8 cellular contexts compared by ENCODE assay signal in the genomic region with DNA sequence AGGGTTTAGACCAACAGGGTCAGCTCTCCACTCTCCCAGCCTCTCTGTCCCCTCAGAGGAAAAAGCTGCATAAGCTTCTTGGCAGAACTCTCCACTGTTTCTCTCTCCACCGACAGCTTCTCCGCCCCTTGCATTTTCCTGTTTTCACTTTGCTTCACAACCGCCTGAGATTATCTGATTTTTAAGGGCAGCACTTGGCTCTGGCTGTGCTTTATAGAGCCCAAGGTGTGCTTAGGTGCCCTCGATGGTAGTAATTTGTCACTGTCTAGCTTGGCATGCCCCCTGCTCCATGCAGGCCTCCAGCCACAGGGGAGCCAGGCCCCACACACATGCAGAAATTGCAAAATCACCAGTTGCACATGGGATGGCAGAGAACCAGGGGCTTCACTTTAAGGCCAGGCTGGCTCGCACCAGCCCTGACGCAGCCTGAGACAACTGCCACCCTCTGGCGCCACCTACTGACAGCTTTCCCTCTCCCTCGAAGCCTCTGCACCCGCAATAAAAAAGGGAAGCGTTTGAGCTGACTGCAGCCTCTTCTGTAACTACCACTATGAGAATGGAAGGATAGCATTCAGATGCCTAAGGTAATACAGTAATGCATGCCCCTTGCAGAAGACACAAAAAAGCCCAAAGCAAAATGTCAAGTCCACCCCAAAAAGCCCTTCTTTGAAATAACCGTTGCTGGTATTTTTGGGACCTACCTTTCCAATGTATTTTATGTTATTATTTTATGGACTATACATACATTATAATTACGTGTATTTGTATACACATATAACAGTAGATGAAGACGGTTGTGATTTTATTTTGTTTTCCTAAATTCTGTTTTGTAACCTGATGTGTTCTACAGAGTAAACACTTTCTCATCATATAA. TPM values are rescaled to one million over a fixed set of nuclear protein-coding genes. Genes with fewer than 3 reads are reported as not detected.
A peak's percentile ranks its signal among the peaks of the same experiment; 100 is the strongest.
DNase-seq lines count a peak whose midpoint lies in the region; ATAC-seq, FAIRE-seq and TF ChIP-seq lines count a peak whose summit lies in the region.

No MANE protein-coding gene starts in this region.

- H3K4me2 ChIP-seq in H1 (ENCODE audit: insufficient read depth in 1 of 2, low read depth in 2 of 2, low read length in 2 of 2): no peak overlapping the region

- no peak for TF ChIP-seq POLR2A in H1 (IDR thresholded peaks at IDR 0.05; ENCODE audit: control extremely low read depth in 1 of 2, low read depth in 2 of 2, low read length in 2 of 2)

- no peak overlapping the region for H2BK20ac ChIP-seq in H1 (ENCODE audit: low read length)

- H3K23ac ChIP-seq in H1 (ENCODE audit: insufficient read length): no peak overlapping the region

- no peak overlapping the region for H2AK5ac ChIP-seq in H1 (ENCODE audit: low read depth, low read length)

- no peak overlapping the region for H4K8ac ChIP-seq in H1 (ENCODE audit: extremely low read depth, insufficient read depth, low read length)

- no peaks in the 10 kb centered on the region for H3K9me3 ChIP-seq in CD8-positive, alpha-beta memory T cell (ENCODE audit: low read length)
- no peaks in the 10 kb centered on the region for H3K9me3 ChIP-seq in H1 (ENCODE audit: insufficient read depth in 2 of 2, low read depth in 1 of 2, low read length in 1 of 2)

- H3K18ac ChIP-seq in H1 (ENCODE audit: extremely low read depth, low read length): no peak overlapping the region

- TF ChIP-seq CTCF in H1 (IDR thresholded peaks at IDR 0.05; ENCODE audit: control extremely low read depth in 1 of 3, insufficient read depth in 1 of 3, low read depth in 1 of 3, low read length in 3 of 3): peak; percentile 88 to 91 (median 90)

- ATAC-seq in GM19438 (IDR thresholded peaks at IDR 0.05; ENCODE audit: low read depth, unreplicated experiment) (peak; percentile 93), HG03521 (IDR thresholded peaks at IDR 0.05; ENCODE audit: unreplicated experiment) (peak; percentile 71)
- ATAC-seq in activated CD8-positive, alpha-beta T cell treated with anti-CD3 and anti-CD28 coated beads, Interleukin-2, amount 10 ng/mL, durations not matched to agents 7 days and 5 days: peak; percentile 88

- no peaks in the 10 kb centered on the region for H3K23me2 ChIP-seq in H1 (ENCODE audit: low read depth, low read length)

- H3K56ac ChIP-seq in H1 (replicated peaks; ENCODE audit: insufficient read length, low read depth, low read length): no peak overlapping the region

- no peak overlapping the region for H3K27ac ChIP-seq in CD8-positive, alpha-beta memory T cell (ENCODE audit: low read depth, low read length)
- no peak overlapping the region for H3K27ac ChIP-seq in H1 (ENCODE audit: low read depth, low read length)

- no peak overlapping the region for H2AFZ ChIP-seq in H1 (ENCODE audit: low read length)

- DNase-seq in CD8-positive, alpha-beta memory T cell: peak; percentile 34 to 72 (median 48)
- DNase-seq in NCI-H82 (lab: John Stamatoyannopoulos, UW) (peak; percentile 89), H1 (ENCODE audit: low read depth in 1 of 2, low spot score in 2 of 2) (peak; percentile 49 to 98), middle frontal gyrus (ENCODE audit: extremely low spot score, low spot score) (peak; percentile 74)
- DNase-seq in activated CD8-positive, alpha-beta T cell treated with anti-CD3 and anti-CD28 coated beads, Interleukin-2, amount 10 ng/mL, durations not matched to agents 7 days and 5 days: peak; percentile 82
- peak; percentile 91 for DNase-seq in stimulated activated CD8-positive, alpha-beta memory T cell treated with anti-CD3 and anti-CD28 coated beads, Interleukin-4, amount 100 ng/mL, for 48 hours

- FAIRE-seq in H1 (lab: Jason Lieb, UNC): peak; percentile 42

- peak overlapping the region in 2 of 7 donors; percentile 7 to 40 for H3K4me3 Mint-ChIP-seq in CD8-positive, alpha-beta memory T cell
- H3K4me3 Mint-ChIP-seq in activated CD8-positive, alpha-beta T cell treated with anti-CD3 and anti-CD28 coated beads, Interleukin-2, amount 10 ng/mL, durations not matched to agents 7 days and 5 days: no peak overlapping the region

- CTCF ChIA-PET in CD8-positive, alpha-beta memory T cell (lab: Charles Lee): interaction anchor here (0.7 to 2.0 kb wide), 10 partner anchors 9 to 717 kb away, joined by 3 to 10 read pairs (median 4); no protein-coding TSS in a partner anchor
- CTCF ChIA-PET in activated CD8-positive, alpha-beta T cell treated with anti-CD3 and anti-CD28 coated beads, Interleukin-2, amount 10 ng/mL, durations not matched to agents 7 days and 5 days (lab: Charles Lee): interaction anchor here (0.7 to 2.0 kb wide), 12 partner anchors 9 to 706 kb away, joined by 3 to 7 read pairs (median 4); no protein-coding TSS in a partner anchor
- CTCF ChIA-PET in H1 (lab: Charles Lee; ENCODE audit: partially characterized antibody): interaction anchor here (0.6 to 3.9 kb wide), 67 partner anchors 8 to 679 kb away, joined by 3 to 22 read pairs (median 4); partner anchors contain the start of genes ADGRD1 and RIMBP2

- H3K27me3 Mint-ChIP-seq in CD8-positive, alpha-beta memory T cell: peaks cover 5 to 22% of the 10 kb centered on the region in 2 donors
- no peaks in the 10 kb centered on the region for H3K27me3 Mint-ChIP-seq in activated CD8-positive, alpha-beta T cell treated with anti-CD3 and anti-CD28 coated beads, Interleukin-2, amount 10 ng/mL, durations not matched to agents 7 days and 5 days (ENCODE audit: low read depth)

- H2BK5ac ChIP-seq in H1 (ENCODE audit: low read depth, low read length): no peak overlapping the region

- POLR2A ChIA-PET in CD8-positive, alpha-beta memory T cell (lab: Charles Lee): no interaction called here
- POLR2A ChIA-PET in activated CD8-positive, alpha-beta T cell treated with anti-CD3 and anti-CD28 coated beads, Interleukin-2, amount 10 ng/mL, durations not matched to agents 7 days and 5 days (lab: Charles Lee): no interaction called here
- POLR2A ChIA-PET in H1 (lab: Charles Lee; ENCODE audit: partially characterized antibody): no interaction called here

- no peaks in the 10 kb centered on the region for H3K4me1 ChIP-seq in CD8-positive, alpha-beta memory T cell (ENCODE audit: insufficient read depth, low read length)
- H3K4me1 ChIP-seq in H1 (replicated peaks in 1 of 4; ENCODE audit: control insufficient read depth in 3 of 4, insufficient read depth in 4 of 4, low read length in 3 of 4): no peaks in the 10 kb centered on the region; a peak in 1 of 7 replicates

- no peak overlapping the region for H2BK120ac ChIP-seq in H1 (replicated peaks; ENCODE audit: low read depth, low read length)

- TF ChIP-seq EP300 in H1 (IDR thresholded peaks at IDR 0.05; ENCODE audit: borderline replicate concordance in 1 of 2, low read depth in 2 of 2, low read length in 2 of 2): no peak

- H4K20me1 ChIP-seq in H1 (replicated peaks in 1 of 2; ENCODE audit: control insufficient read depth in 1 of 2, insufficient read depth in 2 of 2, low read length in 2 of 2): peaks cover 0 to 1% of the 10 kb centered on the region in 2 experiments

- H3K9me3 Mint-ChIP-seq in CD8-positive, alpha-beta memory T cell: no peaks in the 10 kb centered on the region
- H3K9me3 Mint-ChIP-seq in activated CD8-positive, alpha-beta T cell treated with anti-CD3 and anti-CD28 coated beads, Interleukin-2, amount 10 ng/mL, durations not matched to agents 7 days and 5 days (ENCODE audit: insufficient read depth): no peaks in the 10 kb centered on the region

- H3K4me3 ChIP-seq in CD8-positive, alpha-beta memory T cell (ENCODE audit: low read length): no peak overlapping the region
- no peak overlapping the region for H3K4me3 ChIP-seq in H1 (ENCODE audit: extremely low read depth in 1 of 4, insufficient read depth in 2 of 4, low read depth in 3 of 4, low read length in 4 of 4)

- peak; percentile 95 to 98 for TF ChIP-seq RAD21 in H1 (IDR thresholded peaks at IDR 0.05 in 1 of 2, conservative IDR thresholded peaks at IDR 0.05 in 1 of 2; ENCODE audit: low read depth in 2 of 2, low read length in 2 of 2)

- H2BK15ac ChIP-seq in H1 (ENCODE audit: low read length): 0 out of 2 replicates have a peak overlapping the region, but pooled peaks have one; percentile 31

- no peaks in the 10 kb centered on the region for H3K36me3 Mint-ChIP-seq in CD8-positive, alpha-beta memory T cell
- H3K36me3 Mint-ChIP-seq in activated CD8-positive, alpha-beta T cell treated with anti-CD3 and anti-CD28 coated beads, Interleukin-2, amount 10 ng/mL, durations not matched to agents 7 days and 5 days (ENCODE audit: low read depth): no peaks in the 10 kb centered on the region

- peak overlapping the region in 1 of 8 donors; percentile 84 for H3K27ac Mint-ChIP-seq in CD8-positive, alpha-beta memory T cell
- no peak overlapping the region for H3K27ac Mint-ChIP-seq in activated CD8-positive, alpha-beta T cell treated with anti-CD3 and anti-CD28 coated beads, Interleukin-2, amount 10 ng/mL, durations not matched to agents 7 days and 5 days

- H2BK12ac ChIP-seq in H1 (ENCODE audit: low read depth, low read length): no peak overlapping the region; the same call in 1 of the 2 replicates

- H3K4me1 Mint-ChIP-seq in CD8-positive, alpha-beta memory T cell: peaks cover 7 to 10% (median 9%) of the 10 kb centered on the region in 3 donors
- no peaks in the 10 kb centered on the region for H3K4me1 Mint-ChIP-seq in activated CD8-positive, alpha-beta T cell treated with anti-CD3 and anti-CD28 coated beads, Interleukin-2, amount 10 ng/mL, durations not matched to agents 7 days and 5 days (ENCODE audit: low read depth)

- H3K27me3 ChIP-seq in CD8-positive, alpha-beta memory T cell (ENCODE audit: insufficient read depth, low read length, poor library complexity, severe bottlenecking): no peaks in the 10 kb centered on the region
- H3K27me3 ChIP-seq in H1 (replicated peaks in 1 of 4; ENCODE audit: control insufficient read depth in 3 of 4, extremely low read depth in 1 of 4, insufficient read depth in 3 of 4, low read length in 3 of 4): no peaks in the 10 kb centered on the region

- H4K91ac ChIP-seq in H1 (replicated peaks; ENCODE audit: insufficient read length, low read length): no peak overlapping the region

- H3K14ac ChIP-seq in H1 (ENCODE audit: insufficient read length): no peak overlapping the region

- H3K79me1 ChIP-seq in H1 (ENCODE audit: low read depth, low read length): no peaks in the 10 kb centered on the region

- no peak overlapping the region for H3K4ac ChIP-seq in H1 (replicated peaks; ENCODE audit: insufficient read length, low read depth, low read length)

- H3K36me3 ChIP-seq in CD8-positive, alpha-beta memory T cell (ENCODE audit: insufficient read depth, low read length): no peaks in the 10 kb centered on the region
- H3K36me3 ChIP-seq in H1 (ENCODE audit: control insufficient read depth in 2 of 4, insufficient read depth in 4 of 4, low read length in 3 of 4): no peaks in the 10 kb centered on the region

- no peak overlapping the region for H3K9ac ChIP-seq in H1 (replicated peaks in 1 of 4; ENCODE audit: extremely low read depth in 1 of 4, low read depth in 3 of 4, low read length in 3 of 4)

- no peak overlapping the region for H4K5ac ChIP-seq in H1 (ENCODE audit: insufficient read length, low read depth, low read length)

- 38% methylated on average over 13 of the region's 13 CpGs; no CpG with 5 or more reads in 1 of the 2 experiments for WGBS in H1 (ENCODE audit: extremely low coverage in 1 of 2, insufficient coverage in 1 of 2, insufficient read length in 1 of 2, insufficient replicate concordance in 2 of 2, low coverage in 1 of 2, low lambda C conversion rate in 2 of 2, missing lambda C conversion rate in 1 of 2), 2 experiments

- no peaks in the 10 kb centered on the region for H3K79me2 ChIP-seq in H1 (ENCODE audit: control insufficient read depth in 1 of 2, insufficient read depth in 2 of 2, low read length in 2 of 2)

RNA-seq across cellular contexts. Expression of gene RIMBP2, which starts 32.0 kb away (rescaled TPM):
- total RNA-seq in CD8-positive, alpha-beta memory T cell: not detected
- polyA plus RNA-seq in CD8-positive, alpha-beta memory T cell: not detected
- not detected for total RNA-seq in activated CD8-positive, alpha-beta T cell treated with anti-CD3 and anti-CD28 coated beads, Interleukin-2, amount 10 ng/mL, durations not matched to agents 7 days and 5 days
- 0.31 and 0.65 TPM in 2 replicates for total RNA-seq in H1 (2021; fragmentation: NEBNext Ultra II Directional; extraction: Animal tissue kit (Norgen Biotek cat#: 25700))
- polyA plus RNA-seq in H1 (2011; rRNA removed): 0.18 and 0.52 TPM in 2 replicates
- 0.43 TPM for polyA plus RNA-seq in H1 (2011; cell fraction: cytosol; rRNA removed)
- 0.73 TPM for polyA plus RNA-seq in H1 (2011; cell fraction: nucleus; rRNA removed)
- polyA plus RNA-seq in H1 (2012, experiment 1 of 2): 0.08 to 0.66 TPM (median 0.31 TPM) in 4 replicates
- not detected for polyA plus RNA-seq in H1 (2012, experiment 2 of 2)
- polyA plus RNA-seq in H1 (2013, experiment 1 of 2): 0.59 TPM
- 0.48 TPM for polyA plus RNA-seq in H1 (2013, experiment 2 of 2)
- 0.17 and 0.60 TPM in 2 replicates for polyA minus RNA-seq in H1 (2011; rRNA and poly(A)+ RNA removed)
- polyA minus RNA-seq in H1 (2011; cell fraction: cytosol; rRNA and poly(A)+ RNA removed): not detected
- polyA minus RNA-seq in H1 (2011; cell fraction: nucleus; rRNA and poly(A)+ RNA removed): 0.90 TPM
